Comparison of ENCODE assay signal across 19 cellular contexts in the genomic region with DNA sequence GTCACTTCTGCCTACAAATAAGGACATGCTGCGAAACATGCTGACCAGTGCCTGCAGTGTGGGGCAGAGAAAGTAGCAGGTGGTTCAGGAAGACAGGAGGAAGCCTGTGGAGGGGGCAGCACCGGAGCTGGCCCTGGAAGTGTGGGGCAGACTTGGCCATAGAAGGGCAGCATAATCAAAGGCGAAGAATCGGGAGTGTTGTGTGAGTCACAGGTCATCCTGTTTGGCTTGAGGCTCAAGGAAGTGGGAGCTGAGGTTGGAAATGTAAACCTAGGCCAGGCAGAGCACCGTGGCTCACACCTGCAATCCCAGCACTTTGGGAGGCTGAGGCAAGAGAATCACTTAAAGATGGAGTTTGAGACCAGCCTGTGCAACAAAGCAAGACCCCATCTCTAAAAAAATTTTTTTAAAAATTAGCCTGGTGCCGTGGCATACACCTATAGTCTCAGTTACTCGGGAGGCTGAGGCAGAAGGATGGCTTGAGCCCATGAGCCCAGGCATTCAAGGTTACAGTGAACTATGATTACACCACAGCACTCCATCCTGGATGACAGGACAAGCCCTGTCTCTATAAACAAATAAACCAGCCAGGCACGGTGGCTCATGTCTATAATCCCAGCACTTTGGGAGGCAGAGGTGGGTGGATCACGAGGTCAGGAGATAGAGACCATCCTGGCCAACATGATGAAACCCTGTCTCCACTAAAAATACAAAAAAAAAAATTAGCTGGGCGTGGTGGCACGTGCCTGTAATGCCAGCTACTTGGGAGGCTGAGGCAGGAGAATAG. TPM values are rescaled to one million over a fixed set of nuclear protein-coding genes. Genes with fewer than 3 reads are reported as not detected.
DNase-seq lines count a peak whose midpoint lies in the region; ATAC-seq, FAIRE-seq and TF ChIP-seq lines count a peak whose summit lies in the region.
"Had no signal": no experiment of that assay in that cellular context is flagged by ENCODE, and none has a peak within 500 bp of the region (broad histone marks: within the 10 kb centered on the region; RNA-seq: fewer than 3 reads in every experiment).

No MANE protein-coding gene starts in this region.

- peak in 1 of 2 experiments; percentile 37; a peak in 2 of 6 replicates for ATAC-seq in A549
- no peak for ATAC-seq in WTC11
- no peak for ATAC-seq in HG03135 (IDR thresholded peaks at IDR 0.05; ENCODE audit: unreplicated experiment)
- ATAC-seq: activated naive CD4-positive, alpha-beta T cell treated with anti-CD3 and anti-CD28 coated beads, Interleukin-2, amount 50 U/mL, for 72 hours; activated T-cell treated with anti-CD3 and anti-CD28 coated beads, Interleukin-2, amount 50 U/mL, for 72 hours had no signal

- peaks cover 2% of the 10 kb centered on the region; the same call in 1 of the 2 replicates for H3K36me3 Mint-ChIP-seq in WTC11

- TF ChIP-seq CTCF in A549 (IDR thresholded peaks at IDR 0.05) (no peak), WTC11 (IDR thresholded peaks at IDR 0.05) (no peak)

- H3K27ac ChIP-seq in A549 = peak overlapping the region; percentile 8 to 37; a peak in 2 of 6 replicates
- H3K27ac ChIP-seq: prostate gland, SK-N-MC had no signal

- no peaks in the 10 kb centered on the region; the same call in 2 of the 3 replicates for H3K9me3 ChIP-seq in A549
- H3K9me3 ChIP-seq: prostate gland had no signal

- no peaks in the 10 kb centered on the region for H3K9me3 Mint-ChIP-seq in WTC11
- H3K9me3 Mint-ChIP-seq: CD4-positive, alpha-beta T cell had no signal

- 50% methylated on average over 11 of the region's 11 CpGs for WGBS in A549 (ENCODE audit: missing lambda C conversion rate)

- no peak for TF ChIP-seq RAD21 in A549 (conservative IDR thresholded peaks at IDR 0.05 in 1 of 2, IDR thresholded peaks at IDR 0.05 in 1 of 2)

- POLR2A ChIA-PET in A549 (lab: Yijun Ruan, JAX) (no interaction called here), WTC11 (lab: Charles Lee) (no interaction called here)

- no peak overlapping the region for H3K4me2 ChIP-seq in A549

- FAIRE-seq in A549 (lab: Jason Lieb, UNC) = no peak
- FAIRE-seq: colon had no signal

- peaks cover 23% of the 10 kb centered on the region for H3K4me1 ChIP-seq in A549
- H3K4me1 ChIP-seq: prostate gland had no signal

- peaks cover 10% of the 10 kb centered on the region for H3K4me1 Mint-ChIP-seq in WTC11

- no peak for TF ChIP-seq EP300 in A549 (IDR thresholded peaks at IDR 0.05)

- no peak overlapping the region for H3K4me3 ChIP-seq in A549
- H3K4me3 ChIP-seq: prostate gland, SK-N-MC, smooth muscle cell had no signal

- H3K4me3 Mint-ChIP-seq in WTC11 = no peak overlapping the region
- H3K4me3 Mint-ChIP-seq: activated T-cell treated with anti-CD3 and anti-CD28 coated beads, Interleukin-2, amount 50 U/mL, for 72 hours; CD4-positive, alpha-beta T cell had no signal

- peak in 1 of 2 experiments; percentile 17 for DNase-seq in A549 (ENCODE audit: low read depth in 1 of 2, low spot score in 1 of 2)
- peak; percentile 27 for DNase-seq in HCEC 1CT
- DNase-seq in WTC11 (ENCODE audit: low spot score) = no peak
- DNase-seq in kidney tubule cell (ENCODE audit: low spot score) = peak; percentile 80
- DNase-seq in mesenteric fat pad (ENCODE audit: low spot score) = no peak
- DNase-seq in hypothalamus (lab: John Stamatoyannopoulos, UW) = no peak
- DNase-seq in stimulated activated CD4-positive, alpha-beta T cell treated with anti-CD3 and anti-CD28 coated beads, Interleukin-2, amount 100 ng/mL, for 24 hours = no peak
- DNase-seq: activated T-cell treated with anti-CD3 and anti-CD28 coated beads, Interleukin-2, amount 50 U/mL, for 72 hours; CD4-positive, alpha-beta T cell; NCI-H1436 treated with DMSO at 0.1 percent for 48 hours; NCI-H774; OCI-M1; stimulated activated CD4-positive, alpha-beta T cell treated with anti-CD3 and anti-CD28 coated beads, Interleukin-4, amount 100 ng/mL, for 24 hours had no signal

- no peak for TF ChIP-seq POLR2A in A549 (IDR thresholded peaks at IDR 0.05; ENCODE audit: low read length)

- H3K27me3 Mint-ChIP-seq in WTC11 (ENCODE audit: low read depth) = peaks cover 6% of the 10 kb centered on the region; the same call in 1 of the 2 replicates

- CTCF ChIA-PET in A549 (lab: Yijun Ruan, JAX) = no interaction called here
- CTCF ChIA-PET in WTC11 (lab: Charles Lee) = interaction anchor here (1.3 kb wide), 1 partner anchor 246 kb away, joined by 3 read pairs; no protein-coding TSS in a partner anchor

- H3K27ac Mint-ChIP-seq in WTC11 = no peak overlapping the region
- H3K27ac Mint-ChIP-seq: activated T-cell treated with anti-CD3 and anti-CD28 coated beads, Interleukin-2, amount 50 U/mL, for 72 hours; CD4-positive, alpha-beta T cell had no signal

TF ChIP-seq in A549, 52 proteins besides CTCF, POLR2A, EP300 and RAD21:
- TF ChIP-seq KDM1A (IDR thresholded peaks at IDR 0.05; ENCODE audit: low read depth) (no peak), RFX5 (IDR thresholded peaks at IDR 0.05) (no peak), PHF8 (IDR thresholded peaks at IDR 0.05; ENCODE audit: borderline replicate concordance, low read depth) (no peak), HEYL (CRISPR knock-in tag; IDR thresholded peaks at IDR 0.05) (no peak), JUNB (IDR thresholded peaks at IDR 0.05) (no peak)
- TF ChIP-seq, protein P1, sequence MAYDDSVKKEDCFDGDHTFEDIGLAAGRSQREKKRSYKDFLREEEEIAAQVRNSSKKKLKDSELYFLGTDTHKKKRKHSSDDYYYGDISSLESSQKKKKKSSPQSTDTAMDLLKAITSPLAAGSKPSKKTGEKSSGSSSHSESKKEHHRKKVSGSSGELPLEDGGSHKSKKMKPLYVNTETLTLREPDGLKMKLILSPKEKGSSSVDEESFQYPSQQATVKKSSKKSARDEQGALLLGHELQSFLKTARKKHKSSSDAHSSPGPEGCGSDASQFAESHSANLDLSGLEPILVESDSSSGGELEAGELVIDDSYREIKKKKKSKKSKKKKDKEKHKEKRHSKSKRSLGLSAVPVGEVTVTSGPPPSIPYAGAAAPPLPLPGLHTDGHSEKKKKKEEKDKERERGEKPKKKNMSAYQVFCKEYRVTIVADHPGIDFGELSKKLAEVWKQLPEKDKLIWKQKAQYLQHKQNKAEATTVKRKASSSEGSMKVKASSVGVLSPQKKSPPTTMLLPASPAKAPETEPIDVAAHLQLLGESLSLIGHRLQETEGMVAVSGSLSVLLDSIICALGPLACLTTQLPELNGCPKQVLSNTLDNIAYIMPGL (CRISPR knock-in tag; IDR thresholded peaks at IDR 0.05; ENCODE audit: borderline replicate concordance) = no peak

TF ChIP-seq in WTC11, 78 proteins besides CTCF, POLR2A, EP300 and RAD21:
- TF ChIP-seq FOXK1 (CRISPR knock-in tag; IDR thresholded peaks at IDR 0.05) = no peak
- TF ChIP-seq GABPB1 (CRISPR knock-in tag; IDR thresholded peaks at IDR 0.05) = peak; percentile 57; the same call in 1 of the 2 replicates
- no peak for TF ChIP-seq EMX1 (CRISPR knock-in tag; IDR thresholded peaks at IDR 0.05)
- no peak for TF ChIP-seq ZNF396 (CRISPR knock-in tag; IDR thresholded peaks at IDR 0.05; ENCODE audit: borderline replicate concordance)

RNA-seq across cellular contexts. Expression of a gene that starts 54.0 kb away (rescaled TPM):
- polyA plus RNA-seq in A549 (2011; rRNA removed) = 0.86 and 0.89 TPM in 2 replicates
- polyA plus RNA-seq in A549 (2012; cell fraction: cytosol; rRNA removed) = 1.6 and 2.9 TPM in 2 replicates
- polyA plus RNA-seq in A549 (2012; cell fraction: nucleus; rRNA removed) = 3.1 and 5.0 TPM in 2 replicates
- 1.6 to 2.6 TPM (median 2.3 TPM) in 3 replicates for polyA plus RNA-seq in A549 (2017; fragmentation: RNase III; extraction: RNeasy Plus Mini Kit Qiagen cat#74134 plus additional on column Dnase treatment)
- polyA minus RNA-seq in A549 (2011; rRNA and poly(A)+ RNA removed) = 0.41 and 0.44 TPM in 2 replicates
- 2.6 to 3.8 TPM (median 3.7 TPM) in 3 replicates for total RNA-seq in WTC11 (2021)
- total RNA-seq in mesenteric fat pad = 22.3 TPM

Comparison
In these comparisons a context has a peak if more than half of its experiments do, and no peak if none do; other contexts are left out.
1. DNase-seq: peak in HCEC 1CT (single experiment) and kidney tubule cell (single experiment); none in WTC11 (single experiment), mesenteric fat pad (single experiment), hypothalamus (0 of 51) and stimulated activated CD4-positive, alpha-beta T cell treated with anti-CD3 and anti-CD28 coated beads, Interleukin-2, amount 100 ng/mL, for 24 hours (0 of 2).